12 cellular contexts compared by ENCODE assay signal in genomic region chr5:172285226-172286143, GRCh38. TPM values are rescaled to one million over a fixed set of nuclear protein-coding genes. Genes with fewer than 3 reads are reported as not detected.
DNase-seq lines count a peak whose midpoint lies in the region; ATAC-seq and TF ChIP-seq lines count a peak whose summit lies in the region.
"Had no signal": no experiment of that assay in that cellular context is flagged by ENCODE, and none has a peak within 500 bp of the region (broad histone marks: within the 10 kb centered on the region; RNA-seq: fewer than 3 reads in every experiment).

No MANE protein-coding gene starts in this region.

- H3K36me3 ChIP-seq in left ventricle myocardium inferior (no peaks in the 10 kb centered on the region), right atrium auricular region (no peaks in the 10 kb centered on the region), lower lobe of right lung (no peaks in the 10 kb centered on the region), tibial nerve (no peaks in the 10 kb centered on the region), esophagus squamous epithelium (no peaks in the 10 kb centered on the region)

- H3K27me3 Mint-ChIP-seq in activated CD4-positive, alpha-beta memory T cell treated with anti-CD3 and anti-CD28 coated beads for 36 hours: no peaks in the 10 kb centered on the region

- no peak for TF ChIP-seq EP300 in tibial nerve (IDR thresholded peaks at IDR 0.05)

- peaks cover 26% of the 10 kb centered on the region for H3K4me1 Mint-ChIP-seq in activated CD4-positive, alpha-beta memory T cell treated with anti-CD3 and anti-CD28 coated beads for 36 hours (ENCODE audit: low read depth)

- no peaks in the 10 kb centered on the region for H3K27me3 ChIP-seq in left ventricle myocardium inferior (ENCODE audit: low read depth)
- no peaks in the 10 kb centered on the region for H3K27me3 ChIP-seq in right atrium auricular region
- no peaks in the 10 kb centered on the region for H3K27me3 ChIP-seq in lower lobe of right lung (ENCODE audit: low read depth)
- no peaks in the 10 kb centered on the region for H3K27me3 ChIP-seq in tibial nerve
- no peaks in the 10 kb centered on the region for H3K27me3 ChIP-seq in esophagus squamous epithelium

- H3K4me3 ChIP-seq in left ventricle myocardium inferior (peak overlapping the region; percentile 99), right atrium auricular region (no peak overlapping the region), lower lobe of right lung (peak overlapping the region; percentile 92), tibial nerve (no peak overlapping the region), esophagus squamous epithelium (no peak overlapping the region)

- H3K27ac ChIP-seq in left ventricle myocardium inferior (replicated peaks): peak overlapping the region; percentile 97
- H3K27ac ChIP-seq in right atrium auricular region: peak overlapping the region in 1 of 2 donors; percentile 86
- no peak overlapping the region for H3K27ac ChIP-seq in lower lobe of right lung
- peak overlapping the region in 3 of 4 donors; percentile 94 to 99 (median 95) for H3K27ac ChIP-seq in tibial nerve
- H3K27ac ChIP-seq in esophagus squamous epithelium: peak overlapping the region in 1 of 4 donors; percentile 95

- TF ChIP-seq POLR2A in tibial nerve (IDR thresholded peaks at IDR 0.05) (no peak), esophagus squamous epithelium (IDR thresholded peaks at IDR 0.05) (no peak)

- ATAC-seq in lower lobe of right lung: no peak
- ATAC-seq: GM12878 had no signal

- H3K36me3 Mint-ChIP-seq in activated CD4-positive, alpha-beta memory T cell treated with anti-CD3 and anti-CD28 coated beads for 36 hours: no peaks in the 10 kb centered on the region

- DNase-seq in left ventricle myocardium inferior: no peak
- no peak for DNase-seq in right atrium auricular region (ENCODE audit: low spot score)
- DNase-seq in activated CD4-positive, alpha-beta memory T cell treated with anti-CD3 and anti-CD28 coated beads for 36 hours: no peak
- DNase-seq in lower lobe of right lung: no peak
- DNase-seq in tibial nerve (ENCODE audit: low spot score in 2 of 2): no peak
- no peak for DNase-seq in COLO829 (ENCODE audit: low spot score)
- no peak for DNase-seq in esophagus squamous epithelium (lab: John Stamatoyannopoulos, UW)
- DNase-seq in stimulated activated CD4-positive, alpha-beta T cell treated with anti-CD3 and anti-CD28 coated beads, Interleukin-12 subunit alpha, Interleukin-12 subunit beta, amount 100 ng/mL, for 4 hours: no peak
- DNase-seq: activated naive CD4-positive, alpha-beta T cell treated with anti-CD3 and anti-CD28 coated beads, Interleukin-2, amount 50 U/mL, for 16 hours; effector CD8-positive, alpha-beta T cell; T1000 had no signal

- H3K27ac Mint-ChIP-seq in activated CD4-positive, alpha-beta memory T cell treated with anti-CD3 and anti-CD28 coated beads for 36 hours: no peak overlapping the region

- POLR2A ChIA-PET in activated CD4-positive, alpha-beta memory T cell treated with anti-CD3 and anti-CD28 coated beads for 36 hours (lab: Charles Lee): interaction anchor here (0.6 kb wide), 1 partner anchor 108 kb away, joined by 3 read pairs; no protein-coding TSS in a partner anchor

- no peaks in the 10 kb centered on the region for H3K9me3 Mint-ChIP-seq in activated CD4-positive, alpha-beta memory T cell treated with anti-CD3 and anti-CD28 coated beads for 36 hours

- peak overlapping the region; percentile 12 for H3K4me3 Mint-ChIP-seq in activated CD4-positive, alpha-beta memory T cell treated with anti-CD3 and anti-CD28 coated beads for 36 hours

- intact Hi-C loops in left ventricle myocardium inferior (cut with micrococcal nuclease): loop anchor here (10.0 kb wide), 1 partner anchor 181 kb away; no protein-coding TSS in a partner anchor
- intact Hi-C loops in activated CD4-positive, alpha-beta memory T cell treated with anti-CD3 and anti-CD28 coated beads for 36 hours (cut with micrococcal nuclease): no loop called here
- intact Hi-C loops in lower lobe of right lung (cut with DNase I): no loop called here
- intact Hi-C loops in esophagus squamous epithelium (cut with DNase I): no loop called here

- CTCF ChIA-PET in activated CD4-positive, alpha-beta memory T cell treated with anti-CD3 and anti-CD28 coated beads for 36 hours (lab: Charles Lee): interaction anchor here (0.7 to 2.0 kb wide), 7 partner anchors 8 to 226 kb away, joined by 3 to 10 read pairs (median 3); partner anchors contain the start of gene STK10

- WGBS in tibial nerve, 2 donors: 58 to 68% methylated on average over 15 of the region's 15 CpGs
- WGBS in esophagus squamous epithelium, 2 donors: 65 to 71% methylated on average over 11 to 15 of the region's 15 CpGs

- H3K4me1 ChIP-seq in left ventricle myocardium inferior: peaks cover 47% of the 10 kb centered on the region
- H3K4me1 ChIP-seq in right atrium auricular region: peaks cover 0 to 28% of the 10 kb centered on the region in 2 donors
- H3K4me1 ChIP-seq in lower lobe of right lung: peaks cover 20% of the 10 kb centered on the region
- peaks cover 0 to 38% (median 17%) of the 10 kb centered on the region in 4 donors for H3K4me1 ChIP-seq in tibial nerve
- H3K4me1 ChIP-seq in esophagus squamous epithelium: peaks cover 6 to 39% (median 16%) of the 10 kb centered on the region in 3 donors

- H3K9me3 ChIP-seq in left ventricle myocardium inferior (replicated peaks) (no peaks in the 10 kb centered on the region), right atrium auricular region (no peaks in the 10 kb centered on the region), lower lobe of right lung (no peaks in the 10 kb centered on the region), tibial nerve (no peaks in the 10 kb centered on the region), esophagus squamous epithelium (no peaks in the 10 kb centered on the region)

- TF ChIP-seq CTCF in left ventricle myocardium inferior (IDR thresholded peaks at IDR 0.05; ENCODE audit: borderline replicate concordance) (no peak), right atrium auricular region (IDR thresholded peaks at IDR 0.05) (no peak), lower lobe of right lung (IDR thresholded peaks at IDR 0.05) (no peak), tibial nerve (IDR thresholded peaks at IDR 0.05) (no peak), esophagus squamous epithelium (IDR thresholded peaks at IDR 0.05) (no peak)

RNA-seq across cellular contexts. Expression of gene UBTD2, which starts 1.9 kb away (rescaled TPM):
- total RNA-seq in left ventricle myocardium inferior (7.6 TPM), right atrium auricular region (10 to 100 TPM in 1 of 2 donors, 1 to 10 TPM in 1; 6.6 to 12.4 TPM), lower lobe of right lung (15.8 TPM), tibial nerve (10 to 100 TPM; 19.4 to 31.0 (median 26.2) TPM), esophagus squamous epithelium (10 to 100 TPM in 3 of 4 donors, 1 to 10 TPM in 1; 9.1 to 14.7 (median 12.3) TPM)
- total RNA-seq in activated CD4-positive, alpha-beta memory T cell treated with anti-CD3 and anti-CD28 coated beads for 36 hours: 1 to 10 TPM; 4.6 to 4.9 TPM

Comparison
In these comparisons a context has a peak if more than half of its experiments do, and no peak if none do; other contexts are left out.
1. H3K4me3 ChIP-seq: peak in left ventricle myocardium inferior (single experiment) and lower lobe of right lung (single experiment); none in right atrium auricular region (0 of 2), tibial nerve (0 of 4) and esophagus squamous epithelium (0 of 4).